12 cellular contexts compared by ENCODE assay signal in the genomic region with DNA sequence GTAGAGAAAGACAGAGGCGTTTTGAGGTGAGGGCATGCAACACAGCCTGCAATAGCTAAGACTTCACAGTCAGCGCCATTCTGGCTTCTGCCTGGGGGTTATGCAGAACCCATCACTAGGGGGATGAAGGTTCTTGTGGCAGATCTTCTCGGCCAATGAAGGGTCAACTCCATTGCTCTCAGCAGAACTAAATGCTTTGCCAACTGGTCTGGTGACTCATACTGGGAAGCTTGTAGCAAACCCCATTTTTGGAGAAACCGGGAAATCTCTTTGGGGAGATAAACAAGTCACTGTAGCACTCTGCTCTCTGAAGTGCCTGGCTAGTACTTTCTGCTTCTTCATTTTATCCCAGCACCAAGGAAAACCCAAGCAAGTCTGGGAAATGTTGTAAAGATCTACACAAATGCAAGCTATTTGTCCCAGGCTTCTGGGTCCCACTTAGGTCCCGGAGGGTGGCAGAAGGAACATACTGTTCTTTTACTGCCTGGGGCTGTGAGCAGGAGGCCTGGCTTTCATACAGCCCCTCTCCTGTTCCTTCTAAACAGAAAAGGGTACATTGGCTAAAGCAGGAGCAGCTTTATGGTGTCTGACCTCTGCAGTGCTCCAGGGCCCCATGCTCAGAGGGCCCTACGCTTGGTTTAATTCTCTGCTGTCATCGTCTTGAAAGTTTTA. TPM values are rescaled to one million over a fixed set of nuclear protein-coding genes. Genes with fewer than 3 reads are reported as not detected.
DNase-seq lines count a peak whose midpoint lies in the region; ATAC-seq, FAIRE-seq and TF ChIP-seq lines count a peak whose summit lies in the region.
"Had no signal": no experiment of that assay in that cellular context is flagged by ENCODE, and none has a peak within 500 bp of the region (broad histone marks: within the 10 kb centered on the region; RNA-seq: fewer than 3 reads in every experiment).

No MANE protein-coding gene starts in this region.

- H3K4me1 Mint-ChIP-seq in neural progenitor cell = peaks cover 20% of the 10 kb centered on the region
- no peaks in the 10 kb centered on the region for H3K4me1 Mint-ChIP-seq in activated T-cell treated with anti-CD3 and anti-CD28 coated beads, Interleukin-2, amount 50 U/mL, for 4 hours (ENCODE audit: low read depth)

- H3K4me1 ChIP-seq in A549 (peaks cover 31% of the 10 kb centered on the region), SJSA1 (replicated peaks) (peaks cover 38% of the 10 kb centered on the region), neural progenitor cell (no peaks in the 10 kb centered on the region)

- H3K79me2 ChIP-seq in neural progenitor cell (ENCODE audit: low read depth) = no peaks in the 10 kb centered on the region

- POLR2A ChIA-PET in A549 (lab: Yijun Ruan, JAX) = interaction anchor here (1.3 kb wide), 1 partner anchor 38 kb away, joined by 7 read pairs; a partner anchor contains a TSS

- peak overlapping the region; percentile 11 for H3K27ac Mint-ChIP-seq in neural progenitor cell

- no peak for TF ChIP-seq EP300 in A549 (IDR thresholded peaks at IDR 0.05)

- H3K27ac ChIP-seq in A549 (peak overlapping the region; percentile 73 to 82), SJSA1 (peak overlapping the region; percentile 68), neural progenitor cell (no peak overlapping the region)

- H3K9ac ChIP-seq in neural progenitor cell = no peak overlapping the region

- H3K9me3 ChIP-seq in A549 (0 out of 3 replicates have a peak, but pooled peaks cover 4% of the 10 kb centered on the region), SJSA1 (replicated peaks) (no peaks in the 10 kb centered on the region), neural progenitor cell (ENCODE audit: low read depth) (no peaks in the 10 kb centered on the region)

- no peak overlapping the region for H2AFZ ChIP-seq in neural progenitor cell (replicated peaks)

- H3K4me3 ChIP-seq in A549 (no peak overlapping the region), SJSA1 (no peak overlapping the region), neural progenitor cell (no peak overlapping the region)

- DNase-seq in A549 (ENCODE audit: low read depth in 1 of 2, low spot score in 1 of 2) = peak; percentile 18 to 46
- DNase-seq in SJSA1 (ENCODE audit: low read depth in 1 of 2, low spot score in 2 of 2) = peak; percentile 76 to 80
- DNase-seq in fibroblast of peridontal ligament (ENCODE audit: extremely low read depth) = peak; percentile 96
- no peak for DNase-seq in neural progenitor cell (ENCODE audit: low spot score)
- DNase-seq in NOMO-1 treated with dmso at 0.1 percent for 144 hours (lab: John Stamatoyannopoulos, UW; ENCODE audit: unreplicated experiment) = no peak
- no peak for DNase-seq in activated T-cell treated with anti-CD3 and anti-CD28 coated beads, Interleukin-2, amount 50 U/mL, for 4 hours
- DNase-seq in LoVo (ENCODE audit: low spot score) = no peak
- DNase-seq in NCI-H2171 treated with DMSO at 0.1 percent for 48 hours (lab: John Stamatoyannopoulos, UW) = no peak
- DNase-seq: activated CD4-positive, alpha-beta T cell treated with anti-CD3 and anti-CD28 coated beads for 1 hour; NCI-H446 treated with DMSO at 0.1 percent for 48 hours had no signal

- no peaks in the 10 kb centered on the region for H4K20me1 ChIP-seq in neural progenitor cell (ENCODE audit: low read depth)

- no peaks in the 10 kb centered on the region for H3K36me3 Mint-ChIP-seq in neural progenitor cell
- H3K36me3 Mint-ChIP-seq in activated T-cell treated with anti-CD3 and anti-CD28 coated beads, Interleukin-2, amount 50 U/mL, for 4 hours (ENCODE audit: insufficient read depth) = no peaks in the 10 kb centered on the region

- H3K27me3 ChIP-seq in SJSA1 (replicated peaks) (no peaks in the 10 kb centered on the region), neural progenitor cell (no peaks in the 10 kb centered on the region)

- H3K9me3 Mint-ChIP-seq in neural progenitor cell = no peaks in the 10 kb centered on the region
- no peaks in the 10 kb centered on the region for H3K9me3 Mint-ChIP-seq in activated T-cell treated with anti-CD3 and anti-CD28 coated beads, Interleukin-2, amount 50 U/mL, for 4 hours
- H3K9me3 Mint-ChIP-seq: central memory CD8-positive, alpha-beta T cell had no signal

- ATAC-seq in A549 = peak; percentile 46 to 67
- no peak for ATAC-seq in activated T-cell treated with anti-CD3 and anti-CD28 coated beads, Interleukin-2, amount 50 U/mL, for 4 hours

- 68% methylated on average over 7 of the region's 7 CpGs for WGBS in A549 (ENCODE audit: missing lambda C conversion rate)

- FAIRE-seq in A549 (lab: Jason Lieb, UNC) = no peak
- FAIRE-seq: urothelium cell line had no signal

- TF ChIP-seq RAD21 in A549 (conservative IDR thresholded peaks at IDR 0.05 in 1 of 2, IDR thresholded peaks at IDR 0.05 in 1 of 2) = no peak

- peaks cover 15% of the 10 kb centered on the region for H3K27me3 Mint-ChIP-seq in neural progenitor cell (ENCODE audit: insufficient read depth, low read depth)
- H3K27me3 Mint-ChIP-seq in activated T-cell treated with anti-CD3 and anti-CD28 coated beads, Interleukin-2, amount 50 U/mL, for 4 hours (ENCODE audit: low read depth) = peaks cover 15% of the 10 kb centered on the region

- no peak overlapping the region for H3K4me3 Mint-ChIP-seq in neural progenitor cell
- no peak overlapping the region for H3K4me3 Mint-ChIP-seq in activated T-cell treated with anti-CD3 and anti-CD28 coated beads, Interleukin-2, amount 50 U/mL, for 4 hours
- H3K4me3 Mint-ChIP-seq: central memory CD8-positive, alpha-beta T cell had no signal

- no peak for TF ChIP-seq POLR2A in A549 (IDR thresholded peaks at IDR 0.05; ENCODE audit: low read length)

- CTCF ChIA-PET in A549 (lab: Yijun Ruan, JAX) = interaction anchor here (1.0 to 20.2 kb wide), 8 partner anchors 11 to 82 kb away, joined by 3 to 303 read pairs (median 5); a partner anchor contains a TSS

- TF ChIP-seq CTCF in A549 (IDR thresholded peaks at IDR 0.05) (no peak), neural progenitor cell (IDR thresholded peaks at IDR 0.05) (no peak)

- peaks cover 6% of the 10 kb centered on the region for H3F3A ChIP-seq in neural progenitor cell (ENCODE audit: low read depth)

- H3K4me2 ChIP-seq in A549 (peak overlapping the region; percentile 70), neural progenitor cell (no peak overlapping the region)

- H3K36me3 ChIP-seq in SJSA1 = no peaks in the 10 kb centered on the region
- H3K36me3 ChIP-seq in neural progenitor cell = no peaks in the 10 kb centered on the region

TF ChIP-seq in A549, 52 proteins besides CTCF, POLR2A, EP300 and RAD21:
- TF ChIP-seq, protein P1, sequence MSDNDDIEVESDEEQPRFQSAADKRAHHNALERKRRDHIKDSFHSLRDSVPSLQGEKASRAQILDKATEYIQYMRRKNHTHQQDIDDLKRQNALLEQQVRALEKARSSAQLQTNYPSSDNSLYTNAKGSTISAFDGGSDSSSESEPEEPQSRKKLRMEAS (IDR thresholded peaks at IDR 0.05) = no peak
- TF ChIP-seq FOSL2 (IDR thresholded peaks at IDR 0.05) (no peak), FOSL2 (CRISPR knock-in tag; IDR thresholded peaks at IDR 0.05) (peak; percentile 67), TFCP2L1 (CRISPR knock-in tag; IDR thresholded peaks at IDR 0.05) (no peak), SREBF2 (IDR thresholded peaks at IDR 0.05) (no peak), POLR2AphosphoS2 (conservative IDR thresholded peaks at IDR 0.05; ENCODE audit: low read length) (no peak)
- TF ChIP-seq, protein P2, sequence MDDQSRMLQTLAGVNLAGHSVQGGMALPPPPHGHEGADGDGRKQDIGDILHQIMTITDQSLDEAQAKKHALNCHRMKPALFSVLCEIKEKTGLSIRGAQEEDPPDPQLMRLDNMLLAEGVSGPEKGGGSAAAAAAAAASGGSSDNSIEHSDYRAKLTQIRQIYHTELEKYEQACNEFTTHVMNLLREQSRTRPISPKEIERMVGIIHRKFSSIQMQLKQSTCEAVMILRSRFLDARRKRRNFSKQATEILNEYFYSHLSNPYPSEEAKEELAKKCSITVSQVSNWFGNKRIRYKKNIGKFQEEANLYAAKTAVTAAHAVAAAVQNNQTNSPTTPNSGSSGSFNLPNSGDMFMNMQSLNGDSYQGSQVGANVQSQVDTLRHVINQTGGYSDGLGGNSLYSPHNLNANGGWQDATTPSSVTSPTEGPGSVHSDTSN (IDR thresholded peaks at IDR 0.05) = no peak

RNA-seq across cellular contexts. Expression of a gene that starts 28.8 kb away (rescaled TPM):
- polyA plus RNA-seq in A549 (2011; rRNA removed) = 10.0 and 13.8 TPM in 2 replicates
- polyA plus RNA-seq in A549 (2012; cell fraction: cytosol; rRNA removed) = 14.8 and 20.2 TPM in 2 replicates
- 14.9 and 15.3 TPM in 2 replicates for polyA plus RNA-seq in A549 (2012; cell fraction: nucleus; rRNA removed)
- polyA plus RNA-seq in A549 (2017; fragmentation: RNase III; extraction: RNeasy Plus Mini Kit Qiagen cat#74134 plus additional on column Dnase treatment) = 10.6 to 15.0 TPM (median 14.4 TPM) in 3 replicates
- 10.2 and 18.1 TPM in 2 replicates for polyA minus RNA-seq in A549 (2011; rRNA and poly(A)+ RNA removed)
- total RNA-seq in SJSA1 (2014; rRNA removed; shearing (Covaris generic)) = 31.9 and 43.4 TPM in 2 replicates
- total RNA-seq in neural progenitor cell (ENCODE audit: low replicate concordance) = 3.0 and 9.9 TPM in 2 replicates
- under 1 TPM; 0.19 to 0.40 (median 0.37) TPM for total RNA-seq in activated T-cell treated with anti-CD3 and anti-CD28 coated beads, Interleukin-2, amount 50 U/mL, for 4 hours

RNA-seq across cellular contexts. Expression of a gene that starts 28.9 kb away (rescaled TPM):
- polyA plus RNA-seq in A549 (2011; rRNA removed) = 0.03 TPM in 1 of 2 replicates, not detected in the other
- not detected in 2 replicates for polyA plus RNA-seq in A549 (2012; cell fraction: cytosol; rRNA removed)
- 0.04 TPM in 1 of 2 replicates, not detected in the other for polyA plus RNA-seq in A549 (2012; cell fraction: nucleus; rRNA removed)
- not detected in 3 replicates for polyA plus RNA-seq in A549 (2017; fragmentation: RNase III; extraction: RNeasy Plus Mini Kit Qiagen cat#74134 plus additional on column Dnase treatment)
- not detected in 2 replicates for polyA minus RNA-seq in A549 (2011; rRNA and poly(A)+ RNA removed)
- 6.4 and 8.1 TPM in 2 replicates for total RNA-seq in SJSA1 (2014; rRNA removed; shearing (Covaris generic))
- total RNA-seq in neural progenitor cell (ENCODE audit: low replicate concordance) = 0.37 and 1.2 TPM in 2 replicates
- total RNA-seq in activated T-cell treated with anti-CD3 and anti-CD28 coated beads, Interleukin-2, amount 50 U/mL, for 4 hours = under 1 TPM in 2 of 3 donors, not detected in 1; 0.08 to 0.14 TPM

RNA-seq across cellular contexts. Expression of a gene that starts 37.8 kb away (rescaled TPM):
- polyA plus RNA-seq in A549 (2011; rRNA removed) = 96.2 and 127 TPM in 2 replicates
- polyA plus RNA-seq in A549 (2012; cell fraction: cytosol; rRNA removed) = 42.6 and 45.1 TPM in 2 replicates
- polyA plus RNA-seq in A549 (2012; cell fraction: nucleus; rRNA removed) = 16.6 and 35.3 TPM in 2 replicates
- polyA plus RNA-seq in A549 (2017; fragmentation: RNase III; extraction: RNeasy Plus Mini Kit Qiagen cat#74134 plus additional on column Dnase treatment) = 133 to 142 TPM (median 134 TPM) in 3 replicates
- polyA minus RNA-seq in A549 (2011; rRNA and poly(A)+ RNA removed) = 40.2 and 41.1 TPM in 2 replicates
- total RNA-seq in SJSA1 (2014; rRNA removed; shearing (Covaris generic)) = 87.5 and 108 TPM in 2 replicates
- 34.5 and 50.5 TPM in 2 replicates for total RNA-seq in neural progenitor cell (ENCODE audit: low replicate concordance)
- total RNA-seq in activated T-cell treated with anti-CD3 and anti-CD28 coated beads, Interleukin-2, amount 50 U/mL, for 4 hours = 100 to 1,000 TPM; 144 to 160 (median 146) TPM

Comparison
In these comparisons a context has a peak if more than half of its experiments do, and no peak if none do; other contexts are left out.
1. ATAC-seq: peak in A549 (2 of 2); none in activated T-cell treated with anti-CD3 and anti-CD28 coated beads, Interleukin-2, amount 50 U/mL, for 4 hours (0 of 2).
2. DNase-seq: peak in A549 (2 of 2), SJSA1 (2 of 2) and fibroblast of peridontal ligament (single experiment); none in neural progenitor cell (single experiment), NOMO-1 treated with dmso at 0.1 percent for 144 hours (single experiment), activated T-cell treated with anti-CD3 and anti-CD28 coated beads, Interleukin-2, amount 50 U/mL, for 4 hours (single experiment), LoVo (single experiment) and NCI-H2171 treated with DMSO at 0.1 percent for 48 hours (single experiment).